19 cellular contexts compared by ENCODE assay signal in genomic region chr7:137001041-137001440, GRCh38.
DNase-seq lines count a peak whose midpoint lies in the region; ATAC-seq and TF ChIP-seq lines count a peak whose summit lies in the region.
"Had no signal": no experiment of that assay in that cellular context is flagged by ENCODE, and none has a peak within 500 bp of the region (broad histone marks: within the 10 kb centered on the region; RNA-seq: fewer than 3 reads in every experiment).

No MANE protein-coding gene starts in this region.

- H3K9me3 Mint-ChIP-seq in activated CD4-positive, alpha-beta memory T cell treated with anti-CD3 and anti-CD28 coated beads, Interleukin-2, amount 10 ng/mL, durations not matched to agents 7 days and 5 days = no peaks in the 10 kb centered on the region
- H3K9me3 Mint-ChIP-seq: activated B cell treated with CpG ODN at 0.5 μM for 24 hours had no signal

- no peak overlapping the region for H3K9ac ChIP-seq in colonic mucosa (ENCODE audit: low read depth in 2 of 2, low read length in 2 of 2)

- CTCF ChIA-PET in activated CD4-positive, alpha-beta memory T cell treated with anti-CD3 and anti-CD28 coated beads, Interleukin-2, amount 10 ng/mL, durations not matched to agents 7 days and 5 days (lab: Charles Lee) = no interaction called here
- CTCF ChIA-PET in OCI-LY7 (lab: Charles Lee; ENCODE audit: unreplicated experiment) = no interaction called here

- no peaks in the 10 kb centered on the region for H3K4me1 Mint-ChIP-seq in activated CD4-positive, alpha-beta memory T cell treated with anti-CD3 and anti-CD28 coated beads, Interleukin-2, amount 10 ng/mL, durations not matched to agents 7 days and 5 days
- H3K4me1 Mint-ChIP-seq: activated B cell treated with CpG ODN at 0.5 μM for 24 hours; activated naive CD8-positive, alpha-beta T cell treated with anti-CD3 and anti-CD28 coated beads, Interleukin-2, amount 10 ng/mL, durations not matched to agents 7 days and 5 days; CD4-positive, CD25-positive, alpha-beta regulatory T cell had no signal

- no peaks in the 10 kb centered on the region for H4K20me1 ChIP-seq in OCI-LY7 (ENCODE audit: insufficient read depth, low read length)

- no peaks in the 10 kb centered on the region for H3K79me2 ChIP-seq in OCI-LY7 (ENCODE audit: insufficient read depth, low read depth, low read length)

- in situ Hi-C loops in astrocyte of the cerebellum (cut with HindIII; ENCODE audit: low sequenced_read_pairs) = no loop called here

- no peaks in the 10 kb centered on the region for H3K36me3 Mint-ChIP-seq in activated CD4-positive, alpha-beta memory T cell treated with anti-CD3 and anti-CD28 coated beads, Interleukin-2, amount 10 ng/mL, durations not matched to agents 7 days and 5 days (ENCODE audit: low read depth)
- H3K36me3 Mint-ChIP-seq: activated naive CD8-positive, alpha-beta T cell treated with anti-CD3 and anti-CD28 coated beads, Interleukin-2, amount 10 ng/mL, durations not matched to agents 7 days and 5 days; CD4-positive, CD25-positive, alpha-beta regulatory T cell had no signal

- TF ChIP-seq CTCF in cardiac muscle cell (IDR thresholded peaks at IDR 0.05; ENCODE audit: low read depth, low read length) (no peak), astrocyte of the cerebellum (IDR thresholded peaks at IDR 0.05; ENCODE audit: low read depth, low read length, missing control alignments) (no peak), colonic mucosa (IDR thresholded peaks at IDR 0.05) (no peak), OCI-LY7 (conservative IDR thresholded peaks at IDR 0.05; ENCODE audit: low read length) (no peak)

- BruUV-seq in OCI-LY7 (replicated peaks; lab: Mats Ljungman, UMichigan) = no TSS peak

- H3K4me3 ChIP-seq in cardiac muscle cell (no peak overlapping the region), astrocyte of the cerebellum (ENCODE audit: low read depth, low read length) (no peak overlapping the region), colonic mucosa (no peak overlapping the region), OCI-LY7 (ENCODE audit: low read depth, low read length, poor library complexity, severe bottlenecking) (no peak overlapping the region)
- H3K4me3 ChIP-seq: esophagus muscularis mucosa, thyroid gland had no signal

- H3K4me1 ChIP-seq in cardiac muscle cell (ENCODE audit: low read depth) (peaks cover 14% of the 10 kb centered on the region), colonic mucosa (no peaks in the 10 kb centered on the region), OCI-LY7 (ENCODE audit: insufficient read depth, low read length, poor library complexity, severe bottlenecking) (no peaks in the 10 kb centered on the region)
- H3K4me1 ChIP-seq: thyroid gland had no signal

- H2AFZ ChIP-seq in OCI-LY7 (ENCODE audit: low read length) = no peak overlapping the region

- no peaks in the 10 kb centered on the region for H3K27me3 ChIP-seq in cardiac muscle cell
- H3K27me3 ChIP-seq in colonic mucosa = no peaks in the 10 kb centered on the region
- H3K27me3 ChIP-seq: esophagus muscularis mucosa, thyroid gland had no signal

- no peak overlapping the region for H3K4me3 Mint-ChIP-seq in activated CD4-positive, alpha-beta memory T cell treated with anti-CD3 and anti-CD28 coated beads, Interleukin-2, amount 10 ng/mL, durations not matched to agents 7 days and 5 days
- H3K4me3 Mint-ChIP-seq: activated B cell treated with CpG ODN at 0.5 μM for 24 hours; activated naive CD8-positive, alpha-beta T cell treated with anti-CD3 and anti-CD28 coated beads, Interleukin-2, amount 10 ng/mL, durations not matched to agents 7 days and 5 days; CD4-positive, CD25-positive, alpha-beta regulatory T cell had no signal

- peaks cover 4% of the 10 kb centered on the region; the same call in 1 of the 2 replicates for H3K9me2 ChIP-seq in OCI-LY7 (ENCODE audit: insufficient read depth, low read length)

- H3K36me3 ChIP-seq in cardiac muscle cell (peaks cover 10% of the 10 kb centered on the region), colonic mucosa (no peaks in the 10 kb centered on the region), OCI-LY7 (ENCODE audit: insufficient read depth, low read length) (no peaks in the 10 kb centered on the region)
- H3K36me3 ChIP-seq: esophagus muscularis mucosa, thyroid gland had no signal

- intact Hi-C loops in left cardiac atrium (cut with DNase I) = no loop called here
- intact Hi-C loops in colonic mucosa (cut with DNase I) = no loop called here
- intact Hi-C loops in OCI-LY7 (cut with micrococcal nuclease; ENCODE audit: unreplicated experiment) = no loop called here

- POLR2A ChIA-PET in activated CD4-positive, alpha-beta memory T cell treated with anti-CD3 and anti-CD28 coated beads, Interleukin-2, amount 10 ng/mL, durations not matched to agents 7 days and 5 days (lab: Charles Lee) = no interaction called here
- POLR2A ChIA-PET in OCI-LY7 (lab: Charles Lee) = no interaction called here

- no peak for ATAC-seq in left cardiac atrium
- ATAC-seq in HG02973 (IDR thresholded peaks at IDR 0.05; ENCODE audit: unreplicated experiment) = no peak

- peak overlapping the region; percentile 56 for H3K27ac ChIP-seq in cardiac muscle cell
- no peak overlapping the region for H3K27ac ChIP-seq in colonic mucosa
- no peak overlapping the region for H3K27ac ChIP-seq in OCI-LY7 (ENCODE audit: low read depth, low read length, poor library complexity, severe bottlenecking)
- H3K27ac ChIP-seq: thyroid gland had no signal

- H3K27ac Mint-ChIP-seq in activated CD4-positive, alpha-beta memory T cell treated with anti-CD3 and anti-CD28 coated beads, Interleukin-2, amount 10 ng/mL, durations not matched to agents 7 days and 5 days = no peak overlapping the region
- H3K27ac Mint-ChIP-seq: activated B cell treated with CpG ODN at 0.5 μM for 24 hours; activated naive CD8-positive, alpha-beta T cell treated with anti-CD3 and anti-CD28 coated beads, Interleukin-2, amount 10 ng/mL, durations not matched to agents 7 days and 5 days; CD4-positive, CD25-positive, alpha-beta regulatory T cell had no signal

- no peak overlapping the region for H3K4me2 ChIP-seq in OCI-LY7 (ENCODE audit: low read length)

- no peaks in the 10 kb centered on the region for H3K27me3 Mint-ChIP-seq in activated CD4-positive, alpha-beta memory T cell treated with anti-CD3 and anti-CD28 coated beads, Interleukin-2, amount 10 ng/mL, durations not matched to agents 7 days and 5 days
- H3K27me3 Mint-ChIP-seq: activated B cell treated with CpG ODN at 0.5 μM for 24 hours; activated naive CD8-positive, alpha-beta T cell treated with anti-CD3 and anti-CD28 coated beads, Interleukin-2, amount 10 ng/mL, durations not matched to agents 7 days and 5 days; CD4-positive, CD25-positive, alpha-beta regulatory T cell had no signal

- H3K9me3 ChIP-seq in cardiac muscle cell (ENCODE audit: low read depth) (no peaks in the 10 kb centered on the region), colonic mucosa (no peaks in the 10 kb centered on the region), OCI-LY7 (ENCODE audit: low read length) (no peaks in the 10 kb centered on the region)
- H3K9me3 ChIP-seq: esophagus muscularis mucosa, thyroid gland had no signal

- peak in 1 of 2 donors; percentile 18 for DNase-seq in cardiac muscle cell (ENCODE audit: low read depth in 1 of 2, low spot score in 1 of 2)
- no peak for DNase-seq in left cardiac atrium
- DNase-seq in astrocyte of the cerebellum (ENCODE audit: low read depth) = peak; percentile 15
- peak; percentile 69 for DNase-seq in left kidney (ENCODE audit: low read depth, low spot score)
- DNase-seq in colonic mucosa = no peak
- no peak for DNase-seq in activated CD4-positive, alpha-beta memory T cell treated with anti-CD3 and anti-CD28 coated beads, Interleukin-2, amount 10 ng/mL, durations not matched to agents 7 days and 5 days
- DNase-seq in OCI-LY7 (ENCODE audit: low spot score) = no peak
- DNase-seq: activated B cell treated with CpG ODN at 0.5 μM for 24 hours; activated naive CD8-positive, alpha-beta T cell treated with anti-CD3 and anti-CD28 coated beads, Interleukin-2, amount 10 ng/mL, durations not matched to agents 7 days and 5 days; CD4-positive, CD25-positive, alpha-beta regulatory T cell; mammary epithelial cell; NCI-H1694 treated with DMSO at 0.1 percent for 48 hours; NCI-H446 treated with DMSO at 0.1 percent for 48 hours; SIG-M5; stimulated activated naive CD4-positive, alpha-beta T cell; T-helper 2 cell; thyroid gland had no signal

Comparison
In these comparisons a context has a peak if more than half of its experiments do, and no peak if none do; other contexts are left out.
1. DNase-seq: peak in astrocyte of the cerebellum (single experiment) and left kidney (single experiment); none in left cardiac atrium (single experiment), colonic mucosa (single experiment), activated CD4-positive, alpha-beta memory T cell treated with anti-CD3 and anti-CD28 coated beads, Interleukin-2, amount 10 ng/mL, durations not matched to agents 7 days and 5 days (single experiment) and OCI-LY7 (single experiment).